In the genomic region with DNA sequence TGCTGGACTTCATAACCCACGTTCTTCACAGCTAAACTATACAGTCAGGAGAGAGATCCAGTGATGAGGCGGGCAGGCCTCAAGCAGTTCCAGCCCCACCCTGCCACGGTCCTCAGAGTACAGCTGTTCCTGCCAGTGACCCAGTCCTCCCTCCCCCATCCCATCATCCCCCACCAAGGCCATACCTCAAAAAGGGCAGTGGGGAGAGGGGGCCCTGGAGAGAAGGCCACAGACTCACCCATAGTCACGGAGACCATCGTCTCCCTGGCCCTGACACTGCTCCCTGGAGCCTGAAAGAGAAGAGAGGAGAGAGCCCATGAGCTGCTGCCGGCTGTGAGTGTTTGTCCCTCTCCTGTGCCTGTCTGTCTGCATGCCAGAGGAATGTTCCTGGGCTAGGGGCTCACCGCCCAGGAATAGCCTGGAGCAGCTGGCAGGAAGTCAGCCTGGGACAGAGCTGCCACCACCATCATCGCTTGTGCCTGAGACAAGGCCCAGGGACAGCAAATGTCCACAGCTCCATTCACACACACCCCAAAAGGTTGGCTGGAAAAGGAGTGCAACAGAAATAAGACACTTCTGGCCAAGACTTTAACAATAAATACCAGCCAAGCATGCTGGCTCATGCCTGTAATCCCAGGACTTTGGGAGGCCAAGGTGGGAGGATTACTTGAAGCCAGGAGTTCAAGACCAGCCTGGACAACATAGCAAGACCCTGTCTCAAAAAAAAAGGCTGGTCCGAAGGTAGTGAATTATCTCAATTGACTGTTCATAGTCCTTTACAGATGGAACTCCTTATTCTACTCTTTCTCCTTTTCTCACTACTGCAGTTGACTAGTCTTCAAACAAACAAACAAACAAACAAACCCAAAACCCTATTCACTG, we compare ENCODE assay signal across 10 cellular contexts. TPM values are rescaled to one million over a fixed set of nuclear protein-coding genes. Genes with fewer than 3 reads are reported as not detected.
A peak's percentile ranks its signal among the peaks of the same experiment; 100 is the strongest.
DNase-seq lines count a peak whose midpoint lies in the region; ATAC-seq and TF ChIP-seq lines count a peak whose summit lies in the region.
"Had no signal": no experiment of that assay in that cellular context is flagged by ENCODE, and none has a peak within 500 bp of the region (broad histone marks: within the 10 kb centered on the region; RNA-seq: fewer than 3 reads in every experiment).

No MANE protein-coding gene starts in this region.

- no peak overlapping the region for H3K14ac ChIP-seq in mesenchymal stem cell (ENCODE audit: low read length in 2 of 2)

- H3K9me3 ChIP-seq in mesenchymal stem cell (ENCODE audit: control insufficient read depth, low read length) (no peaks in the 10 kb centered on the region), thoracic aorta (no peaks in the 10 kb centered on the region), stomach (no peaks in the 10 kb centered on the region)

- DNase-seq in RWPE1 (ENCODE audit: low spot score) (no peak), epithelial cell of esophagus (ENCODE audit: low read depth) (peak; percentile 37), mesenchymal stem cell (no peak), thoracic aorta (ENCODE audit: low spot score) (peak; percentile 28), GM19238 (ENCODE audit: insufficient read length, low spot score) (no peak), stomach (no peak)
- DNase-seq in stimulated activated naive CD4-positive, alpha-beta T cell (lab: John Stamatoyannopoulos, UW), result no peak
- DNase-seq: NCI-H1436 treated with DMSO at 0.1 percent for 48 hours, T-helper 1 cell had no signal

- H3K4ac ChIP-seq in mesenchymal stem cell (ENCODE audit: low read depth in 1 of 2, low read length in 2 of 2), result no peak overlapping the region

- H2BK12ac ChIP-seq in mesenchymal stem cell (ENCODE audit: low read length in 2 of 2), result no peak overlapping the region

- POLR2A ChIA-PET in RWPE1 (lab: Yijun Ruan, JAX; ENCODE audit: low non-redundant PET), result no interaction called here

- TF ChIP-seq CTCF in RWPE1 (conservative IDR thresholded peaks at IDR 0.05; ENCODE audit: low read depth) (no peak), epithelial cell of esophagus (IDR thresholded peaks at IDR 0.05; ENCODE audit: insufficient read depth, low read depth, low read length, missing control alignments) (no peak), thoracic aorta (IDR thresholded peaks at IDR 0.05) (no peak), stomach (IDR thresholded peaks at IDR 0.05) (no peak)

- intact Hi-C loops in stomach (cut with DNase I; ENCODE audit: low total_unique reads), result no loop called here

- CTCF ChIA-PET in RWPE1 (lab: Yijun Ruan, JAX), result interaction anchor here (0.6 kb wide), 1 partner anchor 172 kb away, joined by 4 read pairs; no protein-coding TSS in a partner anchor

- H2BK120ac ChIP-seq in mesenchymal stem cell (ENCODE audit: low read depth, low read length), result no peak overlapping the region

- peak overlapping the region; percentile 47 for H4K8ac ChIP-seq in mesenchymal stem cell (ENCODE audit: low read length)

- 85% methylated on average over 9 of the region's 9 CpGs for WGBS in mesenchymal stem cell
- WGBS in stomach, 5 donors, result 68 to 86% (median 77%) methylated on average over 7 to 9 of the region's 9 CpGs

- no peak overlapping the region for H2AK5ac ChIP-seq in mesenchymal stem cell (ENCODE audit: low read length, severe bottlenecking)

- H3K27me3 ChIP-seq in mesenchymal stem cell (ENCODE audit: control insufficient read depth in 1 of 2, insufficient read depth in 1 of 2, low read length in 2 of 2) (no peaks in the 10 kb centered on the region), thoracic aorta (replicated peaks; ENCODE audit: insufficient read depth) (no peaks in the 10 kb centered on the region), stomach (no peaks in the 10 kb centered on the region)

- no peak overlapping the region for H3K23ac ChIP-seq in mesenchymal stem cell (ENCODE audit: low read length in 2 of 2)

- H3K9ac ChIP-seq in mesenchymal stem cell (ENCODE audit: low read length), result peak overlapping the region; percentile 45

- H3K4me1 ChIP-seq in mesenchymal stem cell (ENCODE audit: control insufficient read depth, insufficient read depth, low read depth, low read length), result peaks cover 3% of the 10 kb centered on the region
- peaks cover 7 to 31% of the 10 kb centered on the region in 2 donors for H3K4me1 ChIP-seq in thoracic aorta (ENCODE audit: control insufficient read depth in 1 of 2, low read depth in 2 of 2)
- H3K4me1 ChIP-seq in stomach, result peaks cover 0 to 25% (median 7%) of the 10 kb centered on the region in 4 donors

- H2BK15ac ChIP-seq in mesenchymal stem cell (ENCODE audit: low read depth, poor library complexity, severe bottlenecking), result no peak overlapping the region

- H3K18ac ChIP-seq in mesenchymal stem cell (ENCODE audit: low read depth in 1 of 2, low read length in 2 of 2), result peak overlapping the region in 1 of 2 experiments; percentile 9

- H3K27ac ChIP-seq in RWPE1, result peak overlapping the region; percentile 54
- H3K27ac ChIP-seq in mesenchymal stem cell (ENCODE audit: low read length, poor library complexity, severe bottlenecking), result no peak overlapping the region
- H3K27ac ChIP-seq in thoracic aorta, result peak overlapping the region; percentile 89 to 91
- peak overlapping the region in 2 of 5 donors; percentile 14 to 75 for H3K27ac ChIP-seq in stomach

- H2BK5ac ChIP-seq in mesenchymal stem cell (ENCODE audit: low read depth, low read length, poor library complexity, severe bottlenecking), result no peak overlapping the region

- no peak for TF ChIP-seq EP300 in stomach (IDR thresholded peaks at IDR 0.05)

- H3K4me3 ChIP-seq in epithelial cell of esophagus (ENCODE audit: low read length), result no peak overlapping the region
- H3K4me3 ChIP-seq in mesenchymal stem cell (ENCODE audit: insufficient read depth in 1 of 2, low read depth in 1 of 2, low read length in 2 of 2), result no peak overlapping the region
- peak overlapping the region; percentile 65 for H3K4me3 ChIP-seq in thoracic aorta
- no peak overlapping the region for H3K4me3 ChIP-seq in stomach

- peaks cover 30% of the 10 kb centered on the region for H3K79me1 ChIP-seq in mesenchymal stem cell (replicated peaks; ENCODE audit: low read length, poor library complexity, severe bottlenecking)

- H2AFZ ChIP-seq in mesenchymal stem cell (ENCODE audit: low read depth, low read length), result no peak overlapping the region

- no peak for TF ChIP-seq POLR2A in stomach (IDR thresholded peaks at IDR 0.05)

- no peak overlapping the region for H3K4me2 ChIP-seq in mesenchymal stem cell (ENCODE audit: low read length, poor library complexity, severe bottlenecking)

- ATAC-seq in thoracic aorta (ENCODE audit: insufficient number of reproducible peaks, low FRiP score, low read depth), result peak; percentile 41
- no peak for ATAC-seq in GM18907 (IDR thresholded peaks at IDR 0.05; ENCODE audit: unreplicated experiment)

- no peak overlapping the region for H4K91ac ChIP-seq in mesenchymal stem cell (ENCODE audit: low read length)

- peaks cover 21 to 27% of the 10 kb centered on the region in 2 experiments for H3K36me3 ChIP-seq in mesenchymal stem cell (ENCODE audit: control insufficient read depth in 1 of 2, insufficient read depth in 2 of 2, low read depth in 1 of 2, low read length in 2 of 2)
- H3K36me3 ChIP-seq in thoracic aorta, result peaks cover 5% of the 10 kb centered on the region
- peaks cover 0 to 42% (median 37%) of the 10 kb centered on the region in 4 donors for H3K36me3 ChIP-seq in stomach

RNA-seq across cellular contexts. Expression of gene C19orf47, which starts 6.4 kb away (rescaled TPM):
- 12.7 TPM for polyA plus RNA-seq in mesenchymal stem cell (2013, experiment 1 of 2)
- polyA plus RNA-seq in mesenchymal stem cell (2013, experiment 2 of 2), result 12.8 TPM
- 10 to 100 TPM; 20.2 to 34.2 TPM for total RNA-seq in thoracic aorta
- total RNA-seq in stomach, result 10 to 100 TPM in 1 of 5 donors, 1 to 10 TPM in 3, under 1 TPM in 1; 0.58 to 59.7 (median 4.5) TPM
- polyA plus RNA-seq in stomach, result 10 to 100 TPM in 2 of 3 donors, 1 to 10 TPM in 1; 9.6 to 14.8 (median 14.4) TPM

RNA-seq across cellular contexts. Expression of gene PLD3, which starts 6.7 kb away (rescaled TPM):
- polyA plus RNA-seq in mesenchymal stem cell (2013, experiment 1 of 2), result 586 TPM
- polyA plus RNA-seq in mesenchymal stem cell (2013, experiment 2 of 2), result 580 TPM
- total RNA-seq in thoracic aorta (100 to 1,000 TPM; 386 to 531 TPM), stomach (100 to 1,000 TPM in 4 of 5 donors, 10 to 100 TPM in 1; 95.6 to 273 (median 257) TPM)
- polyA plus RNA-seq in stomach, result 10 to 100 TPM; 58.8 to 85.2 (median 74.9) TPM

RNA-seq across cellular contexts. Expression of gene HIPK4, which starts 48.1 kb away (rescaled TPM):
- 0.29 TPM for polyA plus RNA-seq in mesenchymal stem cell (2013, experiment 1 of 2)
- 0.25 TPM for polyA plus RNA-seq in mesenchymal stem cell (2013, experiment 2 of 2)
- not detected for total RNA-seq in thoracic aorta
- total RNA-seq in stomach, result not detected
- under 1 TPM; 0.05 to 0.46 (median 0.12) TPM for polyA plus RNA-seq in stomach

RNA-seq across cellular contexts. Expression of gene AKT2, which starts 56.7 kb away (rescaled TPM):
- polyA plus RNA-seq in mesenchymal stem cell (2013, experiment 1 of 2), result 112 TPM
- polyA plus RNA-seq in mesenchymal stem cell (2013, experiment 2 of 2), result 106 TPM
- total RNA-seq in thoracic aorta (100 to 1,000 TPM in 1 of 2 donors, 10 to 100 TPM in 1; 94.5 to 138 TPM), stomach (100 to 1,000 TPM in 3 of 5 donors, 10 to 100 TPM in 2; 71.8 to 227 (median 104) TPM)
- 10 to 100 TPM; 26.0 to 42.5 (median 37.6) TPM for polyA plus RNA-seq in stomach

Comparison
In these comparisons a context has a peak if more than half of its experiments do, and no peak if none do; other contexts are left out.
1. DNase-seq: peak in epithelial cell of esophagus (single experiment) and thoracic aorta (single experiment); none in RWPE1 (single experiment), mesenchymal stem cell (single experiment), GM19238 (single experiment), stomach (single experiment) and stimulated activated naive CD4-positive, alpha-beta T cell (0 of 6).